Comparison of ENCODE assay signal across 13 cellular contexts in genomic region chr6:149147939-149148718, GRCh38.
DNase-seq lines count a peak whose midpoint lies in the region; ATAC-seq and TF ChIP-seq lines count a peak whose summit lies in the region.
"Had no signal": no experiment of that assay in that cellular context is flagged by ENCODE, and none has a peak within 500 bp of the region (broad histone marks: within the 10 kb centered on the region; RNA-seq: fewer than 3 reads in every experiment).

No MANE protein-coding gene starts in this region.

- ATAC-seq in activated CD8-positive, alpha-beta memory T cell treated with anti-CD3 and anti-CD28 coated beads, Interleukin-2, amount 10 ng/mL, durations not matched to agents 7 days and 5 days, result peak; percentile 71
- ATAC-seq in activated naive CD8-positive, alpha-beta T cell treated with anti-CD3 and anti-CD28 coated beads, Interleukin-2, amount 10 ng/mL, durations not matched to agents 7 days and 5 days (ENCODE audit: low read depth), result peak; percentile 69
- ATAC-seq in GM21737 (IDR thresholded peaks at IDR 0.05; ENCODE audit: unreplicated experiment), result no peak
- no peak for ATAC-seq in HG03196 (IDR thresholded peaks at IDR 0.05; ENCODE audit: unreplicated experiment)
- ATAC-seq: foreskin keratinocyte had no signal

- no peaks in the 10 kb centered on the region for H3K36me3 ChIP-seq in Peyer's patch
- no peaks in the 10 kb centered on the region for H3K36me3 ChIP-seq in spleen

- intact Hi-C loops in spleen (cut with DNase I; ENCODE audit: low total_unique reads), result no loop called here

- no peak for TF ChIP-seq POLR2A in Peyer's patch (IDR thresholded peaks at IDR 0.05)
- TF ChIP-seq POLR2A in spleen (IDR thresholded peaks at IDR 0.05), result no peak

- H3K9me3 Mint-ChIP-seq in activated CD8-positive, alpha-beta memory T cell treated with anti-CD3 and anti-CD28 coated beads, Interleukin-2, amount 10 ng/mL, durations not matched to agents 7 days and 5 days (ENCODE audit: low read depth), result peaks cover 5% of the 10 kb centered on the region
- H3K9me3 Mint-ChIP-seq in activated naive CD8-positive, alpha-beta T cell treated with anti-CD3 and anti-CD28 coated beads, Interleukin-2, amount 10 ng/mL, durations not matched to agents 7 days and 5 days, result peaks cover 20% of the 10 kb centered on the region

- peak overlapping the region; percentile 94 for H3K27ac Mint-ChIP-seq in activated CD8-positive, alpha-beta memory T cell treated with anti-CD3 and anti-CD28 coated beads, Interleukin-2, amount 10 ng/mL, durations not matched to agents 7 days and 5 days
- peak overlapping the region; percentile 87 for H3K27ac Mint-ChIP-seq in activated naive CD8-positive, alpha-beta T cell treated with anti-CD3 and anti-CD28 coated beads, Interleukin-2, amount 10 ng/mL, durations not matched to agents 7 days and 5 days

- no peaks in the 10 kb centered on the region for H3K27me3 Mint-ChIP-seq in activated CD8-positive, alpha-beta memory T cell treated with anti-CD3 and anti-CD28 coated beads, Interleukin-2, amount 10 ng/mL, durations not matched to agents 7 days and 5 days
- H3K27me3 Mint-ChIP-seq in activated naive CD8-positive, alpha-beta T cell treated with anti-CD3 and anti-CD28 coated beads, Interleukin-2, amount 10 ng/mL, durations not matched to agents 7 days and 5 days, result no peaks in the 10 kb centered on the region

- TF ChIP-seq CTCF in Peyer's patch (IDR thresholded peaks at IDR 0.05) (no peak), spleen (IDR thresholded peaks at IDR 0.05 in 8 of 11, conservative IDR thresholded peaks at IDR 0.05 in 3 of 11) (no peak)

- DNase-seq in activated CD8-positive, alpha-beta memory T cell treated with anti-CD3 and anti-CD28 coated beads, Interleukin-2, amount 10 ng/mL, durations not matched to agents 7 days and 5 days, result peak; percentile 73
- no peak for DNase-seq in activated CD8-positive, alpha-beta memory T cell treated with anti-CD3 and anti-CD28 coated beads, Interleukin-2, amount 50 U/mL, for 48 hours
- DNase-seq in Peyer's patch (no peak), spleen (no peak), NCI-H1436 (lab: John Stamatoyannopoulos, UW) (no peak)
- no peak for DNase-seq in activated naive CD8-positive, alpha-beta T cell treated with anti-CD3 and anti-CD28 coated beads, Interleukin-2, amount 10 ng/mL, durations not matched to agents 7 days and 5 days
- DNase-seq: activated CD4-positive, alpha-beta T cell treated with anti-CD3 and anti-CD28 coated beads, Interleukin-2, amount 50 U/mL, for 48 hours; foreskin keratinocyte; NCI-H1930; NCI-H526; testis had no signal

- H3K27ac ChIP-seq in Peyer's patch, result peak overlapping the region in 3 of 4 donors; percentile 29 to 42 (median 36)
- peak overlapping the region in 6 of 8 donors; percentile 19 to 63 (median 44) for H3K27ac ChIP-seq in spleen
- H3K27ac ChIP-seq: foreskin keratinocyte, testis had no signal

- POLR2A ChIA-PET in activated naive CD8-positive, alpha-beta T cell treated with anti-CD3 and anti-CD28 coated beads, Interleukin-2, amount 10 ng/mL, durations not matched to agents 7 days and 5 days (lab: Charles Lee), result interaction anchor here (1.0 to 1.9 kb wide), 4 partner anchors 8 to 64 kb away, joined by 3 to 13 read pairs (median 5); no protein-coding TSS in a partner anchor

- H3K27me3 ChIP-seq in Peyer's patch (no peaks in the 10 kb centered on the region), spleen (replicated peaks in 1 of 7) (no peaks in the 10 kb centered on the region)
- H3K27me3 ChIP-seq: testis had no signal

- peaks cover 72% of the 10 kb centered on the region for H3K36me3 Mint-ChIP-seq in activated CD8-positive, alpha-beta memory T cell treated with anti-CD3 and anti-CD28 coated beads, Interleukin-2, amount 10 ng/mL, durations not matched to agents 7 days and 5 days
- H3K36me3 Mint-ChIP-seq in activated naive CD8-positive, alpha-beta T cell treated with anti-CD3 and anti-CD28 coated beads, Interleukin-2, amount 10 ng/mL, durations not matched to agents 7 days and 5 days, result peaks cover 72% of the 10 kb centered on the region

- 42 to 50% (median 46%) methylated on average over 9 of the region's 9 CpGs for WGBS in spleen, 5 donors

- peak overlapping the region; percentile 60 for H3K4me3 Mint-ChIP-seq in activated CD8-positive, alpha-beta memory T cell treated with anti-CD3 and anti-CD28 coated beads, Interleukin-2, amount 10 ng/mL, durations not matched to agents 7 days and 5 days
- H3K4me3 Mint-ChIP-seq in activated naive CD8-positive, alpha-beta T cell treated with anti-CD3 and anti-CD28 coated beads, Interleukin-2, amount 10 ng/mL, durations not matched to agents 7 days and 5 days, result peak overlapping the region; percentile 39

- peaks cover 90% of the 10 kb centered on the region for H3K4me1 Mint-ChIP-seq in activated CD8-positive, alpha-beta memory T cell treated with anti-CD3 and anti-CD28 coated beads, Interleukin-2, amount 10 ng/mL, durations not matched to agents 7 days and 5 days
- H3K4me1 Mint-ChIP-seq in activated naive CD8-positive, alpha-beta T cell treated with anti-CD3 and anti-CD28 coated beads, Interleukin-2, amount 10 ng/mL, durations not matched to agents 7 days and 5 days, result peaks cover 64% of the 10 kb centered on the region

- H3K9me3 ChIP-seq in Peyer's patch (no peaks in the 10 kb centered on the region), spleen (peaks cover 0 to 2% (median 2%) of the 10 kb centered on the region in 8 donors)
- H3K9me3 ChIP-seq: testis had no signal

- no peak overlapping the region for H3K4me3 ChIP-seq in Peyer's patch
- H3K4me3 ChIP-seq in spleen, result no peak overlapping the region
- H3K4me3 ChIP-seq: testis had no signal

- CTCF ChIA-PET in activated CD8-positive, alpha-beta memory T cell treated with anti-CD3 and anti-CD28 coated beads, Interleukin-2, amount 10 ng/mL, durations not matched to agents 7 days and 5 days (lab: Charles Lee), result interaction anchor here (0.6 to 2.1 kb wide), 10 partner anchors 16 to 170 kb away, joined by 3 to 6 read pairs (median 4); partner anchors contain the start of gene TAB2

- H3K4me1 ChIP-seq in Peyer's patch (peaks cover 0 to 3% (median 0%) of the 10 kb centered on the region in 4 donors), spleen (peaks cover 0 to 26% (median 3%) of the 10 kb centered on the region in 6 donors)
- H3K4me1 ChIP-seq: foreskin keratinocyte, testis had no signal

Comparison
In these comparisons a context has a peak if more than half of its experiments do, and no peak if none do; other contexts are left out.
1. ATAC-seq: peak in activated CD8-positive, alpha-beta memory T cell treated with anti-CD3 and anti-CD28 coated beads, Interleukin-2, amount 10 ng/mL, durations not matched to agents 7 days and 5 days (single experiment) and activated naive CD8-positive, alpha-beta T cell treated with anti-CD3 and anti-CD28 coated beads, Interleukin-2, amount 10 ng/mL, durations not matched to agents 7 days and 5 days (single experiment); none in GM21737 (single experiment) and HG03196 (single experiment).